ENCODE assay signal across 7 cellular contexts in genomic region chr4:147866532-147867271, GRCh38.
DNase-seq lines count a peak whose midpoint lies in the region; ATAC-seq and TF ChIP-seq lines count a peak whose summit lies in the region.

No MANE protein-coding gene starts in this region.

- H3K27ac ChIP-seq in right atrium auricular region, result peak overlapping the region in 1 of 2 donors; percentile 45

- peaks cover 11% of the 10 kb centered on the region for H3K36me3 ChIP-seq in right atrium auricular region

- ATAC-seq in HG02798 (IDR thresholded peaks at IDR 0.05; ENCODE audit: poor library complexity, unreplicated experiment), result peak; percentile 82

- no peaks in the 10 kb centered on the region for H3K27me3 ChIP-seq in right atrium auricular region

- H3K4me1 ChIP-seq in right atrium auricular region, result peaks cover 0 to 24% of the 10 kb centered on the region in 2 donors

- DNase-seq in GM13976 (ENCODE audit: low spot score) (peak; percentile 79), NCI-H1417 treated with DMSO at 0.1 percent for 48 hours (lab: John Stamatoyannopoulos, UW) (peak; percentile 60), T follicular helper cell (ENCODE audit: low read depth) (peak; percentile 88), amniotic stem cell (lab: John Stamatoyannopoulos, UW) (peak; percentile 68), right atrium auricular region (ENCODE audit: low spot score) (peak; percentile 96), renal cortical epithelial cell (ENCODE audit: low read depth) (peak; percentile 83)

- no peak overlapping the region for H3K4me3 ChIP-seq in right atrium auricular region

- TF ChIP-seq CTCF in GM13976 (IDR thresholded peaks at IDR 0.05; ENCODE audit: borderline replicate concordance, control extremely low read depth, extremely low read depth, insufficient read depth, missing control alignments), result peak; percentile 93
- peak; percentile 93 to 99 for TF ChIP-seq CTCF in right atrium auricular region (IDR thresholded peaks at IDR 0.05)

- H3K9me3 ChIP-seq in right atrium auricular region, result no peaks in the 10 kb centered on the region

- in situ Hi-C loops in GM13976 (cut with MboI; ENCODE audit: low sequenced_read_pairs, unreplicated experiment), result loop anchor here (10.0 kb wide), 3 partner anchors 152 to 352 kb away; no protein-coding TSS in a partner anchor
